ENCODE assay signal across 22 cellular contexts in the genomic region with DNA sequence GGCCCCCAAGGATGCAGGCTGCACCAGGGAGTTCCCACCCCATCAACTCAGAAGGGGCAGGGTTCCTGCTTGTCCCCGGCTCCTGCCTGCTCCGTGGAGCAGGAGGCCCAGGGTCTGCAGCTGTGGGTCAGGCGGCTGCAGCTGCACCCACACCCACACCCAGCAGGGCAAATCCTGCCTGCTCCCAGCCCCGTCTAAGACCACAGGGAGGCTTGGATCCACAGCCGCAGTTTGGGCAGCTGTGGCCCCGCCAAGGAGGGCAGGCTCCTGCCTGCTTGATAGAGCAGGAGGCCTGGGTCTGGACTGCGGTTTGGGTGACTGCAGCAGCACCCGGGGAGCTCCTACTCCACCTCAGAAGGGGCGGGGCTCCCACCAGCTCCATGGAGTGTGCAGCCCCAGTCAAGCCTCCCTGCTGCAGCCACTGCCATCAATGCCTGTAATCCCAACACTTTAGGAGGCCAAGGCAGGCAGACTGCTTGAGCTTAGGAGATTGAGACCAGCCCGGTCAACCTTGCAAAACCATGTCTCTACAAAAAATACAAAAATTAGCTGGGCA.
DNase-seq lines count a peak whose midpoint lies in the region; ATAC-seq, FAIRE-seq and TF ChIP-seq lines count a peak whose summit lies in the region.
"Had no signal": no experiment of that assay in that cellular context is flagged by ENCODE, and none has a peak within 500 bp of the region (broad histone marks: within the 10 kb centered on the region; RNA-seq: fewer than 3 reads in every experiment).

No MANE protein-coding gene starts in this region.

- WGBS in H1 (ENCODE audit: extremely low coverage in 1 of 2, insufficient coverage in 1 of 2, insufficient read length in 1 of 2, insufficient replicate concordance in 2 of 2, low coverage in 1 of 2, low lambda C conversion rate in 2 of 2, missing lambda C conversion rate in 1 of 2), 2 experiments, result 91% methylated on average over 10 of the region's 10 CpGs; no CpG with 5 or more reads in 1 of the 2 experiments

- H3K79me2 ChIP-seq in GM23338 (replicated peaks; ENCODE audit: insufficient read depth), result peaks cover 60% of the 10 kb centered on the region
- H3K79me2 ChIP-seq in H1 (ENCODE audit: control insufficient read depth in 1 of 2, insufficient read depth in 2 of 2, low read length in 2 of 2), result peaks cover 0 to 25% of the 10 kb centered on the region in 2 experiments; a peak in 1 of 4 replicates

- ATAC-seq in GM23338, result peak; percentile 58
- ATAC-seq in HG02938 (IDR thresholded peaks at IDR 0.05; ENCODE audit: unreplicated experiment), result no peak
- ATAC-seq: HCT116 had no signal

- no peaks in the 10 kb centered on the region for H3K9me3 Mint-ChIP-seq in GM23338
- H3K9me3 Mint-ChIP-seq in progenitor cell of endocrine pancreas (ENCODE audit: low read depth), result peaks cover 6% of the 10 kb centered on the region
- H3K9me3 Mint-ChIP-seq: CD4-positive, alpha-beta T cell; HFFc6; IgD-negative memory B cell had no signal

- H4K91ac ChIP-seq in H1 (replicated peaks; ENCODE audit: insufficient read length, low read length), result no peak overlapping the region

- H3K4me3 ChIP-seq in BLaER1 (0 out of 2 replicates have a peak overlapping the region, but pooled peaks have one; percentile 4), GM23338 (no peak overlapping the region), H1 (ENCODE audit: extremely low read depth in 1 of 4, insufficient read depth in 2 of 4, low read depth in 3 of 4, low read length in 4 of 4) (no peak overlapping the region), colonic mucosa (no peak overlapping the region)
- H3K4me3 ChIP-seq: GM23248 had no signal

- no peak overlapping the region for H2BK12ac ChIP-seq in H1 (ENCODE audit: low read depth, low read length)

- peak overlapping the region; percentile 11; the same call in 1 of the 2 replicates for H4K8ac ChIP-seq in H1 (ENCODE audit: extremely low read depth, insufficient read depth, low read length)

- no peak for FAIRE-seq in H1 (lab: Jason Lieb, UNC)
- no peak for FAIRE-seq in GM12892 (lab: Jason Lieb, UNC)
- FAIRE-seq: D721Med, G401.6, GM12891, GM18507, HepG2 had no signal

- no peak overlapping the region for H2BK5ac ChIP-seq in H1 (ENCODE audit: low read depth, low read length)

- no peak overlapping the region for H3K4me3 Mint-ChIP-seq in GM23338
- no peak overlapping the region for H3K4me3 Mint-ChIP-seq in progenitor cell of endocrine pancreas (ENCODE audit: low read depth)
- H3K4me3 Mint-ChIP-seq: B cell; CD4-positive, alpha-beta T cell; HFFc6; IgD-negative memory B cell had no signal

- H2BK120ac ChIP-seq in H1 (replicated peaks; ENCODE audit: low read depth, low read length), result no peak overlapping the region

- no peaks in the 10 kb centered on the region for H4K20me1 ChIP-seq in BLaER1
- peaks cover 11% of the 10 kb centered on the region for H4K20me1 ChIP-seq in GM23338 (replicated peaks; ENCODE audit: insufficient read depth)
- peaks cover 2 to 4% of the 10 kb centered on the region in 2 experiments for H4K20me1 ChIP-seq in H1 (replicated peaks in 1 of 2; ENCODE audit: control insufficient read depth in 1 of 2, insufficient read depth in 2 of 2, low read length in 2 of 2)

- H3K18ac ChIP-seq in H1 (ENCODE audit: extremely low read depth, low read length), result no peak overlapping the region

- TF ChIP-seq EP300 in H1 (IDR thresholded peaks at IDR 0.05; ENCODE audit: borderline replicate concordance in 1 of 2, low read depth in 2 of 2, low read length in 2 of 2), result no peak

- no peaks in the 10 kb centered on the region for H3F3A ChIP-seq in GM23338 (replicated peaks; ENCODE audit: low read depth)

- H3K79me1 ChIP-seq in H1 (ENCODE audit: low read depth, low read length), result peaks cover 4% of the 10 kb centered on the region; the same call in 1 of the 2 replicates

- H3K9ac ChIP-seq in BLaER1 (no peak overlapping the region), H1 (replicated peaks in 1 of 4; ENCODE audit: extremely low read depth in 1 of 4, low read depth in 3 of 4, low read length in 3 of 4) (no peak overlapping the region), colonic mucosa (ENCODE audit: low read depth in 2 of 2, low read length in 2 of 2) (no peak overlapping the region)
- H3K9ac ChIP-seq: GM23248 had no signal

- H3K27ac Mint-ChIP-seq in GM23338 (no peak overlapping the region), progenitor cell of endocrine pancreas (no peak overlapping the region)
- H3K27ac Mint-ChIP-seq: HFFc6 had no signal

- H3K9me3 ChIP-seq in BLaER1, result peaks cover 23% of the 10 kb centered on the region
- no peaks in the 10 kb centered on the region for H3K9me3 ChIP-seq in H1 (ENCODE audit: insufficient read depth in 2 of 2, low read depth in 1 of 2, low read length in 1 of 2)
- no peaks in the 10 kb centered on the region for H3K9me3 ChIP-seq in colonic mucosa
- H3K9me3 ChIP-seq: Caco-2 had no signal

- intact Hi-C loops in colonic mucosa (cut with DNase I), result no loop called here

- H3K4me1 ChIP-seq in BLaER1, result peaks cover 40% of the 10 kb centered on the region
- peaks cover 32% of the 10 kb centered on the region for H3K4me1 ChIP-seq in GM23338 (ENCODE audit: insufficient read depth)
- H3K4me1 ChIP-seq in H1 (replicated peaks in 1 of 4; ENCODE audit: control insufficient read depth in 3 of 4, insufficient read depth in 4 of 4, low read length in 3 of 4), result peaks cover 0 to 6% (median 2%) of the 10 kb centered on the region in 4 experiments; a peak in 3 of 7 replicates
- H3K4me1 ChIP-seq in colonic mucosa, result no peaks in the 10 kb centered on the region
- H3K4me1 ChIP-seq: Caco-2 had no signal

- TF ChIP-seq CTCF in GM23338 (conservative IDR thresholded peaks at IDR 0.05; ENCODE audit: low read depth in 2 of 2), result no peak
- no peak for TF ChIP-seq CTCF in H1 (IDR thresholded peaks at IDR 0.05; ENCODE audit: control extremely low read depth in 1 of 3, insufficient read depth in 1 of 3, low read depth in 1 of 3, low read length in 3 of 3)
- no peak for TF ChIP-seq CTCF in colonic mucosa (IDR thresholded peaks at IDR 0.05)
- TF ChIP-seq CTCF in progenitor cell of endocrine pancreas (IDR thresholded peaks at IDR 0.05; ENCODE audit: unreplicated experiment), result no peak

- H3K4me1 Mint-ChIP-seq in GM23338, result peaks cover 28% of the 10 kb centered on the region
- H3K4me1 Mint-ChIP-seq in progenitor cell of endocrine pancreas (ENCODE audit: low read depth), result peaks cover 9% of the 10 kb centered on the region

- H3K56ac ChIP-seq in H1 (replicated peaks; ENCODE audit: insufficient read length, low read depth, low read length), result no peak overlapping the region

- no peak overlapping the region for H2AK5ac ChIP-seq in H1 (ENCODE audit: low read depth, low read length)

- H3K4me2 ChIP-seq in BLaER1 (peak overlapping the region; percentile 73), GM23338 (no peak overlapping the region), H1 (ENCODE audit: insufficient read depth in 1 of 2, low read depth in 2 of 2, low read length in 2 of 2) (no peak overlapping the region)

- no peak overlapping the region for H3K23ac ChIP-seq in H1 (ENCODE audit: insufficient read length)

- no peak overlapping the region for H3K14ac ChIP-seq in H1 (ENCODE audit: insufficient read length)

- H2AFZ ChIP-seq in GM23338, result no peak overlapping the region
- no peak overlapping the region for H2AFZ ChIP-seq in H1 (ENCODE audit: low read length)
- H2AFZ ChIP-seq: GM23248 had no signal

- no peak overlapping the region for H2BK15ac ChIP-seq in H1 (ENCODE audit: low read length)

- H3K27me3 Mint-ChIP-seq in GM23338 (ENCODE audit: insufficient read depth, low read depth, poor library complexity), result no peaks in the 10 kb centered on the region
- no peaks in the 10 kb centered on the region for H3K27me3 Mint-ChIP-seq in progenitor cell of endocrine pancreas
- H3K27me3 Mint-ChIP-seq: B cell; CD4-positive, alpha-beta T cell; IgD-negative memory B cell had no signal

- H3K27me3 ChIP-seq in BLaER1, result no peaks in the 10 kb centered on the region
- no peaks in the 10 kb centered on the region for H3K27me3 ChIP-seq in GM23338 (ENCODE audit: insufficient read depth)
- no peaks in the 10 kb centered on the region for H3K27me3 ChIP-seq in H1 (replicated peaks in 1 of 4; ENCODE audit: control insufficient read depth in 3 of 4, extremely low read depth in 1 of 4, insufficient read depth in 3 of 4, low read length in 3 of 4)
- no peaks in the 10 kb centered on the region for H3K27me3 ChIP-seq in colonic mucosa

- DNase-seq in GM23338 (ENCODE audit: low spot score) (no peak), RPMI8226 (peak; percentile 11), H1 (ENCODE audit: low read depth in 1 of 2, low spot score in 2 of 2) (no peak), colonic mucosa (no peak), GM12892 (ENCODE audit: insufficient read length) (no peak), progenitor cell of endocrine pancreas (ENCODE audit: low spot score, unreplicated experiment) (no peak)
- DNase-seq: Caco-2; CD4-positive, alpha-beta T cell; GM23248; H7; HFFc6 had no signal

- H3K23me2 ChIP-seq in H1 (ENCODE audit: low read depth, low read length), result no peaks in the 10 kb centered on the region

- no peak overlapping the region for H2BK20ac ChIP-seq in H1 (ENCODE audit: low read length)

- POLR2A ChIA-PET in H1 (lab: Charles Lee; ENCODE audit: partially characterized antibody), result no interaction called here

- no peaks in the 10 kb centered on the region for H3K9me2 ChIP-seq in GM23338 (ENCODE audit: insufficient read depth)

- no peak overlapping the region for H4K5ac ChIP-seq in H1 (ENCODE audit: insufficient read length, low read depth, low read length)

- TF ChIP-seq POLR2A in H1 (IDR thresholded peaks at IDR 0.05; ENCODE audit: control extremely low read depth in 1 of 2, low read depth in 2 of 2, low read length in 2 of 2) (no peak), GM12892 (IDR thresholded peaks at IDR 0.05; ENCODE audit: low read depth, low read length) (no peak)

- H3K27ac ChIP-seq in BLaER1 (peak overlapping the region; percentile 56; the same call in 1 of the 2 replicates), GM23338 (ENCODE audit: low read depth) (no peak overlapping the region), H1 (ENCODE audit: low read depth, low read length) (no peak overlapping the region), colonic mucosa (no peak overlapping the region)
- H3K27ac ChIP-seq: C4-2B, GM23248 had no signal

- TF ChIP-seq RAD21 in H1 (IDR thresholded peaks at IDR 0.05 in 1 of 2, conservative IDR thresholded peaks at IDR 0.05 in 1 of 2; ENCODE audit: low read depth in 2 of 2, low read length in 2 of 2), result no peak

- peaks cover 21% of the 10 kb centered on the region for H3K36me3 Mint-ChIP-seq in GM23338 (ENCODE audit: low read depth)
- no peaks in the 10 kb centered on the region for H3K36me3 Mint-ChIP-seq in progenitor cell of endocrine pancreas (ENCODE audit: insufficient read depth)

- no peak overlapping the region for H3K4ac ChIP-seq in H1 (replicated peaks; ENCODE audit: insufficient read length, low read depth, low read length)

- H3K36me3 ChIP-seq in BLaER1 (no peaks in the 10 kb centered on the region), GM23338 (ENCODE audit: insufficient read depth) (no peaks in the 10 kb centered on the region; the same call in 1 of the 2 replicates), H1 (ENCODE audit: control insufficient read depth in 2 of 4, insufficient read depth in 4 of 4, low read length in 3 of 4) (no peaks in the 10 kb centered on the region; a peak in 1 of 8 replicates), colonic mucosa (no peaks in the 10 kb centered on the region)

- CTCF ChIA-PET in H1 (lab: Charles Lee; ENCODE audit: partially characterized antibody), result interaction anchor here (1.7 kb wide), 1 partner anchor 202 kb away, joined by 9 read pairs; no protein-coding TSS in a partner anchor
